8 cellular contexts compared by ENCODE assay signal in genomic region chr22:43110444-43110926, GRCh38. TPM values are rescaled to one million over a fixed set of nuclear protein-coding genes. Genes with fewer than 3 reads are reported as not detected.
DNase-seq lines count a peak whose midpoint lies in the region; ATAC-seq and TF ChIP-seq lines count a peak whose summit lies in the region.

TSS of gene BIK (plus strand) at chr22:43110750. CDS start at chr22:43124023, 13,273 bp downstream.

- peaks cover 4% of the 10 kb centered on the region; the same call in 1 of the 2 replicates for H3K4me1 ChIP-seq in H9 (ENCODE audit: insufficient read depth, low read length)
- peaks cover 46% of the 10 kb centered on the region for H3K4me1 ChIP-seq in OCI-LY1 (ENCODE audit: insufficient read depth, low read length, severe bottlenecking)
- peaks cover 29 to 30% of the 10 kb centered on the region in 2 experiments for H3K4me1 ChIP-seq in neutrophil (ENCODE audit: control insufficient read depth in 1 of 2, insufficient read depth in 1 of 2, low read depth in 1 of 2, low read length in 1 of 2)

- H3T11ph ChIP-seq in H9 (ENCODE audit: low read length), result no peak within 1 kb of the TSS

- no peaks in the 10 kb centered on the region for H3K79me1 ChIP-seq in H9 (ENCODE audit: insufficient read depth, low read depth, low read length, poor library complexity, severe bottlenecking)

- H4K20me1 ChIP-seq in H9 (ENCODE audit: control insufficient read depth, insufficient read depth, insufficient read length) (no peaks in the 10 kb centered on the region), OCI-LY1 (ENCODE audit: insufficient read depth, low read length) (no peaks in the 10 kb centered on the region)

- no peak within 1 kb of the TSS; the same call in 1 of the 2 replicates for H3K14ac ChIP-seq in H9 (ENCODE audit: insufficient read depth, low read length)

- peak within 1 kb of the TSS; percentile 68 to 81 for H3K4me3 Mint-ChIP-seq in H9
- peak within 1 kb of the TSS; percentile 81 to 88 for H3K4me3 Mint-ChIP-seq in activated T-cell treated with anti-CD3 and anti-CD28 coated beads, Interleukin-2, amount 50 U/mL, for 72 hours

- peak within 1 kb of the TSS in 1 of 3 experiments; percentile 58; a peak in 4 of 7 replicates for H3K27ac Mint-ChIP-seq in H9
- H3K27ac Mint-ChIP-seq in activated T-cell treated with anti-CD3 and anti-CD28 coated beads, Interleukin-2, amount 50 U/mL, for 72 hours, result no peak within 1 kb of the TSS

- H3K27me3 ChIP-seq in H9 (ENCODE audit: insufficient read depth, low read length), result peaks cover 30% of the 10 kb centered on the region
- no peaks in the 10 kb centered on the region for H3K27me3 ChIP-seq in OCI-LY1 (ENCODE audit: insufficient read depth, low read length)
- peaks cover 29% of the 10 kb centered on the region for H3K27me3 ChIP-seq in neutrophil

- peaks cover 87% of the 10 kb centered on the region for H3K27me3 Mint-ChIP-seq in H9 (ENCODE audit: low read depth)
- H3K27me3 Mint-ChIP-seq in activated T-cell treated with anti-CD3 and anti-CD28 coated beads, Interleukin-2, amount 50 U/mL, for 72 hours (ENCODE audit: low read depth), result no peaks in the 10 kb centered on the region

- peaks cover 15% of the 10 kb centered on the region for H3K36me3 ChIP-seq in OCI-LY1 (ENCODE audit: insufficient read depth, low read length)
- no peaks in the 10 kb centered on the region for H3K36me3 ChIP-seq in neutrophil

- DNase-seq in CD1c-positive myeloid dendritic cell (ENCODE audit: extremely low spot score), result peak; percentile 46
- peak; percentile 75 for DNase-seq in H9
- peak; percentile 47 to 52 for DNase-seq in activated T-cell treated with anti-CD3 and anti-CD28 coated beads, Interleukin-2, amount 50 U/mL, for 72 hours
- peak; percentile 33 for DNase-seq in fibroblast of villous mesenchyme (ENCODE audit: low read depth)
- DNase-seq in C1 segment of cervical spinal cord (lab: John Stamatoyannopoulos, UW), result no peak
- DNase-seq in SK-N-DZ (ENCODE audit: low spot score), result no peak

- TF ChIP-seq CTCF in H9 (conservative IDR thresholded peaks at IDR 0.05) (no peak), OCI-LY1 (IDR thresholded peaks at IDR 0.05; ENCODE audit: low read length) (peak; percentile 66), fibroblast of villous mesenchyme (IDR thresholded peaks at IDR 0.05; ENCODE audit: insufficient read depth, low read depth, low read length) (peak; percentile 28), neutrophil (IDR thresholded peaks at IDR 0.05) (no peak)

- no peak within 1 kb of the TSS for H2BK5ac ChIP-seq in H9 (ENCODE audit: insufficient read length, low read length)

- H2BK12ac ChIP-seq in H9 (ENCODE audit: insufficient read length, low read depth, low read length), result no peak within 1 kb of the TSS

- H3K79me2 ChIP-seq in H9 (ENCODE audit: insufficient read depth, low read length) (no peaks in the 10 kb centered on the region), OCI-LY1 (ENCODE audit: insufficient read depth, low read length) (peaks cover 27% of the 10 kb centered on the region)

- no peak within 1 kb of the TSS for H3K23ac ChIP-seq in H9 (ENCODE audit: insufficient read length, low read depth, low read length)

- H3K9me2 ChIP-seq in OCI-LY1 (ENCODE audit: low read depth, low read length), result no peaks in the 10 kb centered on the region

- H3K4me2 ChIP-seq in H9 (ENCODE audit: insufficient read depth, insufficient read length, low read length) (peak within 1 kb of the TSS; percentile 85), OCI-LY1 (ENCODE audit: low read length) (peak within 1 kb of the TSS; percentile 88)

- H3K23me2 ChIP-seq in H9 (ENCODE audit: insufficient read length, low read depth, low read length, poor library complexity, severe bottlenecking), result peaks cover 11% of the 10 kb centered on the region

- H2AFZ ChIP-seq in H9 (ENCODE audit: low read length) (no peak within 1 kb of the TSS), OCI-LY1 (ENCODE audit: low read length) (no peak within 1 kb of the TSS)

- no CpG with 5 or more reads among the region's 49 CpGs for WGBS in H9 (ENCODE audit: extremely low coverage, insufficient read length, low lambda C conversion rate)

- no peak within 1 kb of the TSS for H3K27ac ChIP-seq in H9 (ENCODE audit: insufficient read length, low read depth, low read length)
- peak within 1 kb of the TSS; percentile 96 for H3K27ac ChIP-seq in OCI-LY1 (ENCODE audit: low read depth, low read length, poor library complexity, severe bottlenecking)
- peak within 1 kb of the TSS; percentile 61 for H3K27ac ChIP-seq in neutrophil

- H4K8ac ChIP-seq in H9 (replicated peaks; ENCODE audit: insufficient read length, low read depth, low read length), result no peak within 1 kb of the TSS

- H3K9ac ChIP-seq in H9 (ENCODE audit: extremely low read depth, insufficient read length, low read length) (no peak within 1 kb of the TSS), OCI-LY1 (ENCODE audit: low read length) (peak within 1 kb of the TSS; percentile 94)

- H3F3A ChIP-seq in OCI-LY1 (ENCODE audit: insufficient read depth, low read length), result 0 out of 2 replicates have a peak, but pooled peaks cover 3% of the 10 kb centered on the region

- H2BK20ac ChIP-seq in H9 (ENCODE audit: low read depth, low read length, poor library complexity, severe bottlenecking), result no peak within 1 kb of the TSS

- peak; percentile 70 to 74 for ATAC-seq in activated T-cell treated with anti-CD3 and anti-CD28 coated beads, Interleukin-2, amount 50 U/mL, for 72 hours (replicated peaks in 1 of 2)

- H3K4me3 ChIP-seq in OCI-LY1 (ENCODE audit: low read depth, low read length, poor library complexity, severe bottlenecking) (peak within 1 kb of the TSS; percentile 86), fibroblast of villous mesenchyme (ENCODE audit: low read depth, low read length) (peak within 1 kb of the TSS; percentile 53), neutrophil (ENCODE audit: low read depth in 1 of 2, low read length in 1 of 2) (peak within 1 kb of the TSS; percentile 78)

- no peak within 1 kb of the TSS for H2BK120ac ChIP-seq in H9 (ENCODE audit: low read depth, low read length, poor library complexity, severe bottlenecking)

- H4K5ac ChIP-seq in H9 (ENCODE audit: insufficient read length, low read depth, low read length), result no peak within 1 kb of the TSS

- no peaks in the 10 kb centered on the region for H3K9me3 ChIP-seq in H9 (ENCODE audit: control insufficient read depth, low read depth, low read length)
- H3K9me3 ChIP-seq in OCI-LY1 (ENCODE audit: low read length), result no peaks in the 10 kb centered on the region
- H3K9me3 ChIP-seq in neutrophil, result no peaks in the 10 kb centered on the region

- H3K9me3 Mint-ChIP-seq in H9, result no peaks in the 10 kb centered on the region
- H3K9me3 Mint-ChIP-seq in activated T-cell treated with anti-CD3 and anti-CD28 coated beads, Interleukin-2, amount 50 U/mL, for 72 hours, result no peaks in the 10 kb centered on the region

- H4K91ac ChIP-seq in H9 (ENCODE audit: insufficient read length, low read depth, low read length), result no peak within 1 kb of the TSS

- no peak within 1 kb of the TSS for H3K56ac ChIP-seq in H9 (ENCODE audit: insufficient read length, low read depth, low read length)

- no peak within 1 kb of the TSS for H3K18ac ChIP-seq in H9 (ENCODE audit: insufficient read length, low read depth, low read length)

- no peak within 1 kb of the TSS for H3K4ac ChIP-seq in H9 (ENCODE audit: low read depth, low read length)

- H3K36me3 Mint-ChIP-seq in H9 (ENCODE audit: insufficient read depth in 1 of 3, low read depth in 3 of 3), result no peaks in the 10 kb centered on the region
- H3K36me3 Mint-ChIP-seq in activated T-cell treated with anti-CD3 and anti-CD28 coated beads, Interleukin-2, amount 50 U/mL, for 72 hours (ENCODE audit: insufficient read depth in 2 of 2), result no peaks in the 10 kb centered on the region

- H2BK15ac ChIP-seq in H9 (ENCODE audit: low read depth, low read length), result no peak within 1 kb of the TSS

- peaks cover 9 to 33% of the 10 kb centered on the region in 2 experiments for H3K4me1 Mint-ChIP-seq in H9
- no peaks in the 10 kb centered on the region for H3K4me1 Mint-ChIP-seq in activated T-cell treated with anti-CD3 and anti-CD28 coated beads, Interleukin-2, amount 50 U/mL, for 72 hours (ENCODE audit: low read depth)

- H2AK5ac ChIP-seq in H9 (ENCODE audit: insufficient read length, low read length), result no peak within 1 kb of the TSS

RNA-seq across cellular contexts. Expression of gene BIK, which starts in this region (rescaled TPM):
- total RNA-seq in H9 (2021) (6.8 and 8.3 TPM in 2 replicates), fibroblast of villous mesenchyme (0.86 TPM in 1 of 2 replicates, not detected in the other)
- 1 to 10 TPM; 3.2 to 5.0 TPM for total RNA-seq in activated T-cell treated with anti-CD3 and anti-CD28 coated beads, Interleukin-2, amount 50 U/mL, for 72 hours
- polyA plus RNA-seq in SK-N-DZ (2014; cell fraction: cytosol; rRNA removed), result not detected in 2 replicates
- polyA plus RNA-seq in SK-N-DZ (2014; cell fraction: nucleus; rRNA removed), result not detected in 2 replicates

Comparison
In these comparisons a context has a peak if more than half of its experiments do, and no peak if none do; other contexts are left out.
1. Peak in DNase-seq and H3K4me3 ChIP-seq in fibroblast of villous mesenchyme; RNA of the gene not detected or under 1 TPM.
2. DNase-seq: peak in CD1c-positive myeloid dendritic cell (single experiment), H9 (single experiment) and activated T-cell treated with anti-CD3 and anti-CD28 coated beads, Interleukin-2, amount 50 U/mL, for 72 hours (2 of 2); none in C1 segment of cervical spinal cord (0 of 14) and SK-N-DZ (single experiment).
3. CTCF ChIP-seq: peak in OCI-LY1 (single experiment) and fibroblast of villous mesenchyme (single experiment); none in H9 (single experiment) and neutrophil (single experiment).
4. Peak in every context shown above with its lines, with median percentiles within 50 percentile points of each other: H3K4me3 ChIP-seq.